Comparison of ENCODE assay signal across 17 cellular contexts in the genomic region with DNA sequence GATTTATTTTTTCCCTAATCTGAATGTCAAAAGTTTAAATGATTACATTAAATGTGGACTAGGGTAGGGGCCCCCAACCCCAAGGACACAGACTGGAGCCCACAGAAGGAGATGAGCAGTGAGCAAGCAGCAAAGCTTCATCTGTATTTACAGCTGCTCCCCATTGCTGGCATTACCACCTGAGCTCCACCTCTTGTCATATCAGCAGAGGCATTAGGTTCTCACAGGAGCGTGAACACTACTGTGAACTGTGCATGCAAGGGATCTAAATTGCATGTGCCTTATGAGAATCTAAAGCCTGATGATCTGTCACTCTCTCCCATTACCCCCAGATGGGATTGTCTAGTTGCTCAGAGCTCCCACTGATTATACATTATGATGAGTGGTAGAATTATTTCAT. TPM values are rescaled to one million over a fixed set of nuclear protein-coding genes. Genes with fewer than 3 reads are reported as not detected.
A peak's percentile ranks its signal among the peaks of the same experiment; 100 is the strongest.
DNase-seq lines count a peak whose midpoint lies in the region; ATAC-seq, FAIRE-seq and TF ChIP-seq lines count a peak whose summit lies in the region.
"Had no signal": no experiment of that assay in that cellular context is flagged by ENCODE, and none has a peak within 500 bp of the region (broad histone marks: within the 10 kb centered on the region; RNA-seq: fewer than 3 reads in every experiment).

No MANE protein-coding gene starts in this region.

- DNase-seq in activated T-cell treated with anti-CD3 and anti-CD28 coated beads, Interleukin-2, amount 50 U/mL, for 24 hours, result no peak
- DNase-seq in activated T-cell treated with anti-CD3 and anti-CD28 coated beads, Interleukin-2, amount 50 U/mL, for 48 hours, result no peak
- no peak for DNase-seq in NB4 (ENCODE audit: low read depth)
- DNase-seq in GM12878 (ENCODE audit: low read depth, low spot score), result no peak
- no peak for DNase-seq in stimulated activated effector memory CD8-positive, alpha-beta T cell treated with anti-CD3 and anti-CD28 coated beads, Interleukin-12 subunit alpha, Interleukin-12 subunit beta, amount 100 ng/mL, for 72 hours (ENCODE audit: low spot score in 2 of 2)
- DNase-seq in ACHN, result no peak
- no peak for DNase-seq in MCF 10A (ENCODE audit: unreplicated experiment)
- DNase-seq: activated CD4-positive, alpha-beta T cell treated with anti-CD3 and anti-CD28 coated beads, Interleukin-2, amount 50 U/mL, for 4 hours; body of pancreas; Calu3; cortex of kidney; GF-D8; left ventricle myocardium inferior; NCI-H1694; NCI-H510A had no signal

- no peaks in the 10 kb centered on the region; the same call in 1 of the 2 replicates for H4K20me1 ChIP-seq in GM12878 (ENCODE audit: control insufficient read depth, insufficient read depth)

- H3K9me3 ChIP-seq in GM12878 (replicated peaks; ENCODE audit: control insufficient read depth, insufficient read depth, low read length), result no peaks in the 10 kb centered on the region
- H3K9me3 ChIP-seq: body of pancreas, gastroesophageal sphincter, left ventricle myocardium inferior had no signal

- no peak for TF ChIP-seq RAD21 in GM12878 (IDR thresholded peaks at IDR 0.05; ENCODE audit: insufficient read depth, low read depth, low read length)

- TF ChIP-seq EP300 in GM12878 (IDR thresholded peaks at IDR 0.05; ENCODE audit: borderline replicate concordance in 1 of 2, control insufficient read depth in 1 of 2, low read depth in 2 of 2, low read length in 2 of 2), result no peak

- FAIRE-seq in GM12878 (lab: Jason Lieb, UNC), result no peak

- in situ Hi-C loops in GM12878 (cut with MboI), result no loop called here
- in situ Hi-C loops in ACHN (cut with HindIII; ENCODE audit: low pct_ligation_motif_present, low pct_unique_long_range_greater_than_20kb, low sequenced_read_pairs), result no loop called here

- no peaks in the 10 kb centered on the region for H3K27me3 Mint-ChIP-seq in activated T-cell treated with anti-CD3 and anti-CD28 coated beads, Interleukin-2, amount 50 U/mL, for 24 hours
- H3K27me3 Mint-ChIP-seq in MCF 10A (ENCODE audit: insufficient read depth, unreplicated experiment), result no peaks in the 10 kb centered on the region

- H3K4me1 Mint-ChIP-seq in activated T-cell treated with anti-CD3 and anti-CD28 coated beads, Interleukin-2, amount 50 U/mL, for 24 hours (ENCODE audit: low read depth), result peaks cover 49% of the 10 kb centered on the region
- peaks cover 43% of the 10 kb centered on the region for H3K4me1 Mint-ChIP-seq in stimulated activated effector memory CD8-positive, alpha-beta T cell treated with anti-CD3 and anti-CD28 coated beads, Interleukin-12 subunit alpha, Interleukin-12 subunit beta, amount 100 ng/mL, for 72 hours
- H3K4me1 Mint-ChIP-seq in MCF 10A (ENCODE audit: insufficient read depth, unreplicated experiment), result peaks cover 25% of the 10 kb centered on the region

- no peak overlapping the region for H3K27ac ChIP-seq in GM12878 (ENCODE audit: control insufficient read depth, insufficient read depth)
- H3K27ac ChIP-seq: body of pancreas, gastroesophageal sphincter, left ventricle myocardium inferior had no signal

- peaks cover 69% of the 10 kb centered on the region for H3K79me2 ChIP-seq in GM12878 (ENCODE audit: control insufficient read depth, insufficient read depth, low read length)

- H3K9ac ChIP-seq in GM12878 (ENCODE audit: control insufficient read depth, insufficient read depth, low read length), result no peak overlapping the region

- 6% methylated on average over 1 of the region's 1 CpG for WGBS in GM12878 (ENCODE audit: insufficient coverage, insufficient replicate concordance, low lambda C conversion rate, missing lambda C conversion rate)

- ATAC-seq in GM12878, result no peak
- ATAC-seq in stimulated activated effector memory CD8-positive, alpha-beta T cell treated with anti-CD3 and anti-CD28 coated beads, Interleukin-12 subunit alpha, Interleukin-12 subunit beta, amount 100 ng/mL, for 72 hours, result no peak
- ATAC-seq in GM21515 (IDR thresholded peaks at IDR 0.05; ENCODE audit: unreplicated experiment), result no peak
- ATAC-seq: body of pancreas, gastroesophageal sphincter had no signal

- H3K36me3 ChIP-seq in GM12878 (ENCODE audit: control insufficient read depth in 2 of 2, insufficient read depth in 2 of 2, low read length in 1 of 2), result peaks cover 3 to 11% of the 10 kb centered on the region in 2 experiments; a peak in 3 of 4 replicates

- peak overlapping the region; percentile 92 for H3K4me3 Mint-ChIP-seq in activated T-cell treated with anti-CD3 and anti-CD28 coated beads, Interleukin-2, amount 50 U/mL, for 24 hours
- H3K4me3 Mint-ChIP-seq in stimulated activated effector memory CD8-positive, alpha-beta T cell treated with anti-CD3 and anti-CD28 coated beads, Interleukin-12 subunit alpha, Interleukin-12 subunit beta, amount 100 ng/mL, for 72 hours, result peak overlapping the region; percentile 82
- no peak overlapping the region for H3K4me3 Mint-ChIP-seq in MCF 10A (ENCODE audit: unreplicated experiment)

- RAD21 ChIA-PET in GM12878 (lab: Charles Lee; ENCODE audit: unreplicated experiment), result interaction anchor here (0.6 to 2.0 kb wide), 8 partner anchors 20 to 160 kb away, joined by 3 to 7 read pairs (median 3); partner anchors contain the start of gene MTHFD2

- CTCF ChIA-PET in GM12878 (lab: Yijun Ruan, JAX) (interaction anchor here (0.6 to 2.0 kb wide), 5 partner anchors 10 to 160 kb away, joined by 3 to 9 read pairs (median 4); partner anchors contain the start of genes BOLA3 and MTHFD2), MCF 10A (lab: Yijun Ruan, JAX) (interaction anchor here (0.7 kb wide), 1 partner anchor 23 kb away, joined by 3 read pairs; the partner anchor contains the start of gene MTHFD2)

- H3K4me3 ChIP-seq in NB4 (ENCODE audit: low read depth, low read length) (peak overlapping the region; percentile 27), GM12878 (peak overlapping the region; percentile 29)
- H3K4me3 ChIP-seq: body of pancreas, gastroesophageal sphincter, left ventricle myocardium inferior had no signal

- TF ChIP-seq POLR2A in NB4 (IDR thresholded peaks at IDR 0.05; ENCODE audit: extremely low read depth, insufficient read length) (no peak), GM12878 (IDR thresholded peaks at IDR 0.05; ENCODE audit: low read depth, low read length) (no peak)

- no peak overlapping the region for H2AFZ ChIP-seq in GM12878 (ENCODE audit: control insufficient read depth, low read depth, low read length)

- peaks cover 67% of the 10 kb centered on the region for H3K36me3 Mint-ChIP-seq in activated T-cell treated with anti-CD3 and anti-CD28 coated beads, Interleukin-2, amount 50 U/mL, for 24 hours (ENCODE audit: low read depth)
- H3K36me3 Mint-ChIP-seq in stimulated activated effector memory CD8-positive, alpha-beta T cell treated with anti-CD3 and anti-CD28 coated beads, Interleukin-12 subunit alpha, Interleukin-12 subunit beta, amount 100 ng/mL, for 72 hours, result peaks cover 92% of the 10 kb centered on the region
- H3K36me3 Mint-ChIP-seq in MCF 10A (ENCODE audit: insufficient read depth, unreplicated experiment), result peaks cover 23% of the 10 kb centered on the region

- TF ChIP-seq CTCF in NB4 (IDR thresholded peaks at IDR 0.05; ENCODE audit: low read depth, low read length) (no peak), GM12878 (IDR thresholded peaks at IDR 0.05 in 2 of 3, conservative IDR thresholded peaks at IDR 0.05 in 1 of 3; ENCODE audit: control insufficient read depth in 2 of 3, extremely low read depth in 1 of 3, insufficient read depth in 1 of 3, low read depth in 3 of 3, low read length in 3 of 3) (no peak), MCF 10A (IDR thresholded peaks at IDR 0.05; ENCODE audit: unreplicated experiment) (no peak)

- peak overlapping the region; percentile 30 for H3K27ac Mint-ChIP-seq in activated T-cell treated with anti-CD3 and anti-CD28 coated beads, Interleukin-2, amount 50 U/mL, for 24 hours
- peak overlapping the region; percentile 92 for H3K27ac Mint-ChIP-seq in stimulated activated effector memory CD8-positive, alpha-beta T cell treated with anti-CD3 and anti-CD28 coated beads, Interleukin-12 subunit alpha, Interleukin-12 subunit beta, amount 100 ng/mL, for 72 hours
- H3K27ac Mint-ChIP-seq in MCF 10A (ENCODE audit: low read depth, unreplicated experiment), result no peak overlapping the region

- peaks cover 10% of the 10 kb centered on the region for H3K4me1 ChIP-seq in GM12878 (ENCODE audit: control insufficient read depth, insufficient read depth, low read length)

- intact Hi-C loops in GM12878 (cut with micrococcal nuclease; ENCODE audit: unreplicated experiment), result loop anchor here (1.0 kb wide), 1 partner anchor 29 kb away; no protein-coding TSS in a partner anchor
- intact Hi-C loops in MCF 10A (cut with micrococcal nuclease), result no loop called here

- H3K4me2 ChIP-seq in GM12878 (ENCODE audit: control insufficient read depth, insufficient read depth), result peak overlapping the region; percentile 0; the same call in 1 of the 2 replicates

- no peaks in the 10 kb centered on the region for H3K27me3 ChIP-seq in GM12878 (replicated peaks in 1 of 2; ENCODE audit: control insufficient read depth in 2 of 2, insufficient read depth in 2 of 2, low read length in 1 of 2)
- H3K27me3 ChIP-seq: body of pancreas, gastroesophageal sphincter had no signal

- SMC1A ChIA-PET in GM12878 (lab: Charles Lee; ENCODE audit: uncharacterized antibody, unreplicated experiment), result interaction anchor here (0.8 to 2.1 kb wide), 7 partner anchors 8 to 30 kb away, joined by 3 to 9 read pairs (median 4); partner anchors contain the start of gene MTHFD2

- no TSS peak for BruUV-seq in GM12878 (replicated peaks; lab: Mats Ljungman, UMichigan)
- no TSS peak for BruUV-seq in MCF 10A (replicated peaks; lab: Mats Ljungman, UMichigan)

- no peaks in the 10 kb centered on the region for H3K9me3 Mint-ChIP-seq in activated T-cell treated with anti-CD3 and anti-CD28 coated beads, Interleukin-2, amount 50 U/mL, for 24 hours
- no peaks in the 10 kb centered on the region for H3K9me3 Mint-ChIP-seq in stimulated activated effector memory CD8-positive, alpha-beta T cell treated with anti-CD3 and anti-CD28 coated beads, Interleukin-12 subunit alpha, Interleukin-12 subunit beta, amount 100 ng/mL, for 72 hours
- no peaks in the 10 kb centered on the region for H3K9me3 Mint-ChIP-seq in MCF 10A (ENCODE audit: unreplicated experiment)

- POLR2A ChIA-PET in GM12878 (lab: Charles Lee), result interaction anchor here (0.5 to 1.5 kb wide), 6 partner anchors 11 to 216 kb away, joined by 3 to 9 read pairs (median 4); partner anchors contain the start of gene MTHFD2
- POLR2A ChIA-PET in MCF 10A (lab: Yijun Ruan, JAX), result interaction anchor here (1.2 kb wide), 1 partner anchor 24 kb away, joined by 4 read pairs; the partner anchor contains the start of gene MTHFD2

RNA-seq across cellular contexts. Expression of gene MOB1A, which starts 3.8 kb away (rescaled TPM):
- 106 and 110 TPM in 2 replicates for total RNA-seq in GM12878 (2013; cell fraction: nucleolus; rRNA removed)
- 162 and 211 TPM in 2 replicates for total RNA-seq in GM12878 (2014; rRNA removed)
- total RNA-seq in GM12878 (2014; rRNA removed; fragmentation: Illumina TruSeq; extraction: Trizol), result 182 and 184 TPM in 2 replicates
- total RNA-seq in GM12878 (2021), result 226 and 232 TPM in 2 replicates
- polyA plus RNA-seq in GM12878 (2011; ENCODE audit: low read depth), result 47.8 TPM
- 219 and 345 TPM in 2 replicates for polyA plus RNA-seq in GM12878 (2011; rRNA removed)
- polyA plus RNA-seq in GM12878 (2011; cell fraction: cytosol; rRNA removed), result 68.2 and 85.6 TPM in 2 replicates
- 42.1 and 48.0 TPM in 2 replicates for polyA plus RNA-seq in GM12878 (2011; cell fraction: nucleus; rRNA removed)
- 75.4 and 79.3 TPM in 2 replicates for polyA plus RNA-seq in GM12878 (2012)
- 143 and 186 TPM in 2 replicates for polyA plus RNA-seq in GM12878 (2014; fragmentation: Illumina TruSeq; extraction: Trizol)
- polyA plus RNA-seq in GM12878 (2014; fragmentation: Nextera tagmentation; extraction: Ambion mirVana), result 10 to 100 TPM; 41.2 to 58.5 TPM
- 81.2 and 102 TPM in 2 replicates for polyA plus RNA-seq in GM12878 (2014; rRNA removed)
- 100 to 1,000 TPM; 221 to 223 TPM for polyA plus RNA-seq in GM12878 (2016; fragmentation: Nextera tagmentation; extraction: Ambion mirVana)
- polyA minus RNA-seq in GM12878 (2011; rRNA and poly(A)+ RNA removed), result 92.1 and 208 TPM in 2 replicates
- 48.1 and 59.3 TPM in 2 replicates for polyA minus RNA-seq in GM12878 (2011; cell fraction: cytosol; rRNA and poly(A)+ RNA removed)
- 20.7 and 40.2 TPM in 2 replicates for polyA minus RNA-seq in GM12878 (2011; cell fraction: nucleus; rRNA and poly(A)+ RNA removed)
- total RNA-seq in MCF 10A (2022), result 92.6 and 97.5 TPM in 2 replicates

RNA-seq across cellular contexts. Expression of gene MTHFD2, which starts 23.5 kb away (rescaled TPM):
- total RNA-seq in GM12878 (2013; cell fraction: nucleolus; rRNA removed), result 39.8 and 56.0 TPM in 2 replicates
- total RNA-seq in GM12878 (2014; rRNA removed) (139 and 164 TPM in 2 replicates), GM12878 (2014; rRNA removed; fragmentation: Illumina TruSeq; extraction: Trizol) (144 TPM in 2 replicates), GM12878 (2021) (180 and 192 TPM in 2 replicates), MCF 10A (2022) (387 and 470 TPM in 2 replicates)
- 76.6 TPM for polyA plus RNA-seq in GM12878 (2011; ENCODE audit: low read depth)
- polyA plus RNA-seq in GM12878 (2011; rRNA removed) (265 and 421 TPM in 2 replicates), GM12878 (2014; fragmentation: Illumina TruSeq; extraction: Trizol) (129 and 153 TPM in 2 replicates), GM12878 (2014; fragmentation: Nextera tagmentation; extraction: Ambion mirVana) (100 to 1,000 TPM; 237 to 292 TPM), GM12878 (2014; rRNA removed) (152 and 155 TPM in 2 replicates), GM12878 (2016; fragmentation: Nextera tagmentation; extraction: Ambion mirVana) (100 to 1,000 TPM; 128 to 134 TPM)
- polyA plus RNA-seq in GM12878 (2011; cell fraction: cytosol; rRNA removed), result 114 and 226 TPM in 2 replicates
- 98.3 and 124 TPM in 2 replicates for polyA plus RNA-seq in GM12878 (2011; cell fraction: nucleus; rRNA removed)
- polyA plus RNA-seq in GM12878 (2012), result 115 and 137 TPM in 2 replicates
- 166 and 191 TPM in 2 replicates for polyA minus RNA-seq in GM12878 (2011; rRNA and poly(A)+ RNA removed)
- polyA minus RNA-seq in GM12878 (2011; cell fraction: cytosol; rRNA and poly(A)+ RNA removed), result 44.0 and 62.0 TPM in 2 replicates
- 14.4 and 33.0 TPM in 2 replicates for polyA minus RNA-seq in GM12878 (2011; cell fraction: nucleus; rRNA and poly(A)+ RNA removed)

RNA-seq across cellular contexts. Expression of gene BOLA3, which starts 27.2 kb away (rescaled TPM):
- 4.2 and 7.9 TPM in 2 replicates for total RNA-seq in GM12878 (2013; cell fraction: nucleolus; rRNA removed)
- 70.3 and 82.6 TPM in 2 replicates for total RNA-seq in GM12878 (2014; rRNA removed)
- total RNA-seq in GM12878 (2014; rRNA removed; fragmentation: Illumina TruSeq; extraction: Trizol), result 71.6 and 81.1 TPM in 2 replicates
- 62.6 and 63.5 TPM in 2 replicates for total RNA-seq in GM12878 (2021)
- 23.1 TPM for polyA plus RNA-seq in GM12878 (2011; ENCODE audit: low read depth)
- polyA plus RNA-seq in GM12878 (2011; rRNA removed), result 65.6 and 92.7 TPM in 2 replicates
- 36.2 and 49.5 TPM in 2 replicates for polyA plus RNA-seq in GM12878 (2011; cell fraction: cytosol; rRNA removed)
- 14.5 and 17.1 TPM in 2 replicates for polyA plus RNA-seq in GM12878 (2011; cell fraction: nucleus; rRNA removed)
- polyA plus RNA-seq in GM12878 (2012), result 68.9 and 75.8 TPM in 2 replicates
- polyA plus RNA-seq in GM12878 (2014; fragmentation: Illumina TruSeq; extraction: Trizol), result 40.0 and 109 TPM in 2 replicates
- 100 to 1,000 TPM; 164 to 168 TPM for polyA plus RNA-seq in GM12878 (2014; fragmentation: Nextera tagmentation; extraction: Ambion mirVana)
- polyA plus RNA-seq in GM12878 (2014; rRNA removed), result 102 and 158 TPM in 2 replicates
- 100 to 1,000 TPM; 283 to 300 TPM for polyA plus RNA-seq in GM12878 (2016; fragmentation: Nextera tagmentation; extraction: Ambion mirVana)
- polyA minus RNA-seq in GM12878 (2011; rRNA and poly(A)+ RNA removed), result 9.3 and 9.9 TPM in 2 replicates
- 9.0 and 10.6 TPM in 2 replicates for polyA minus RNA-seq in GM12878 (2011; cell fraction: cytosol; rRNA and poly(A)+ RNA removed)
- 5.1 and 7.7 TPM in 2 replicates for polyA minus RNA-seq in GM12878 (2011; cell fraction: nucleus; rRNA and poly(A)+ RNA removed)
- total RNA-seq in MCF 10A (2022), result 72.5 and 83.8 TPM in 2 replicates
